Comparison of ENCODE assay signal across 1 cellular context in genomic region chr5:132065951-132066701, GRCh38.
TF ChIP-seq lines count a peak whose summit lies in the region.

No MANE protein-coding gene starts in this region.

TF ChIP-seq in IMR-90, 13 proteins besides CTCF, POLR2A, EP300 and RAD21:
- TF ChIP-seq MAFK (IDR thresholded peaks at IDR 0.05; ENCODE audit: low read depth, low read length) = no peak
- TF ChIP-seq NFE2L2 (IDR thresholded peaks at IDR 0.05; ENCODE audit: low read depth, low read length) = no peak
- no peak for TF ChIP-seq SMC3 (IDR thresholded peaks at IDR 0.05; ENCODE audit: low read depth, low read length)
- no peak for TF ChIP-seq USF2 (IDR thresholded peaks at IDR 0.05; ENCODE audit: low read depth, low read length)
- no peak for TF ChIP-seq BHLHE40 (IDR thresholded peaks at IDR 0.05; ENCODE audit: low read depth, low read length)
- TF ChIP-seq CHD1 (IDR thresholded peaks at IDR 0.05; ENCODE audit: low read depth, low read length) = no peak
- no peak for TF ChIP-seq ELK1 (IDR thresholded peaks at IDR 0.05; ENCODE audit: borderline replicate concordance, low read depth, low read length)
- TF ChIP-seq CEBPB (IDR thresholded peaks at IDR 0.05; ENCODE audit: low read depth, low read length) = no peak
- no peak for TF ChIP-seq MAZ (IDR thresholded peaks at IDR 0.05; ENCODE audit: borderline replicate concordance, low read depth, low read length)
- TF ChIP-seq RCOR1 (IDR thresholded peaks at IDR 0.05; ENCODE audit: insufficient replicate concordance, low read length) = no peak
- no peak for TF ChIP-seq FOS (IDR thresholded peaks at IDR 0.05; ENCODE audit: low read depth, low read length)
- no peak for TF ChIP-seq MXI1 (IDR thresholded peaks at IDR 0.05; ENCODE audit: borderline replicate concordance, low read depth, low read length)
- TF ChIP-seq RFX5 (IDR thresholded peaks at IDR 0.05; ENCODE audit: low read depth, low read length) = no peak
TF ChIP-seq in IMR-90: peak in this region for 0.
